In genomic region chr17:74954665-74955421, GRCh38 we compare ENCODE assay signal across 2 cellular contexts.
TF ChIP-seq lines count a peak whose summit lies in the region.

No MANE protein-coding gene starts in this region.

TF ChIP-seq in HEK293, 187 proteins besides CTCF, POLR2A, EP300 and RAD21:
- TF ChIP-seq SP7 (tag by site-specific recombination; IDR thresholded peaks at IDR 0.05) (no peak), ZNF112 (tag by site-specific recombination; IDR thresholded peaks at IDR 0.05) (no peak), ZNF623 (tag by site-specific recombination; IDR thresholded peaks at IDR 0.05) (peak; percentile 97), ZNF626 (tag by site-specific recombination; IDR thresholded peaks at IDR 0.05) (no peak)

TF ChIP-seq in GM12878, 131 proteins besides CTCF, POLR2A, EP300 and RAD21:
- TF ChIP-seq BHLHE40 (IDR thresholded peaks at IDR 0.05; ENCODE audit: borderline replicate concordance in 1 of 2, low read depth in 2 of 2, low read length in 1 of 2) (no peak), NR2C1 (IDR thresholded peaks at IDR 0.05) (no peak), SREBF2 (IDR thresholded peaks at IDR 0.05; ENCODE audit: low read length) (no peak), ZZZ3 (IDR thresholded peaks at IDR 0.05; ENCODE audit: control insufficient read depth, insufficient read length, low read depth) (no peak), STAT1 (conservative IDR thresholded peaks at IDR 0.05) (no peak), HSF1 (IDR thresholded peaks at IDR 0.05; ENCODE audit: low read depth, low read length) (no peak), SPI1 (IDR thresholded peaks at IDR 0.05; ENCODE audit: borderline replicate concordance, insufficient read depth, low read depth, low read length) (no peak), YY1 (IDR thresholded peaks at IDR 0.05; ENCODE audit: low read depth, low read length) (no peak), PAX8 (IDR thresholded peaks at IDR 0.05) (no peak), ETV6 (conservative IDR thresholded peaks at IDR 0.05 in 1 of 2, IDR thresholded peaks at IDR 0.05 in 1 of 2; ENCODE audit: borderline replicate concordance in 1 of 2, low read depth in 1 of 2) (no peak), ZNF24 (IDR thresholded peaks at IDR 0.05) (no peak), IKZF1 (conservative IDR thresholded peaks at IDR 0.05) (no peak), POLR2AphosphoS5 (IDR thresholded peaks at IDR 0.05; ENCODE audit: low read length) (no peak), ZNF592 (IDR thresholded peaks at IDR 0.05) (no peak), E2F4 (IDR thresholded peaks at IDR 0.05; ENCODE audit: low read depth, low read length) (no peak), BACH1 (IDR thresholded peaks at IDR 0.05; ENCODE audit: borderline replicate concordance) (no peak)
- TF ChIP-seq, protein P1, sequence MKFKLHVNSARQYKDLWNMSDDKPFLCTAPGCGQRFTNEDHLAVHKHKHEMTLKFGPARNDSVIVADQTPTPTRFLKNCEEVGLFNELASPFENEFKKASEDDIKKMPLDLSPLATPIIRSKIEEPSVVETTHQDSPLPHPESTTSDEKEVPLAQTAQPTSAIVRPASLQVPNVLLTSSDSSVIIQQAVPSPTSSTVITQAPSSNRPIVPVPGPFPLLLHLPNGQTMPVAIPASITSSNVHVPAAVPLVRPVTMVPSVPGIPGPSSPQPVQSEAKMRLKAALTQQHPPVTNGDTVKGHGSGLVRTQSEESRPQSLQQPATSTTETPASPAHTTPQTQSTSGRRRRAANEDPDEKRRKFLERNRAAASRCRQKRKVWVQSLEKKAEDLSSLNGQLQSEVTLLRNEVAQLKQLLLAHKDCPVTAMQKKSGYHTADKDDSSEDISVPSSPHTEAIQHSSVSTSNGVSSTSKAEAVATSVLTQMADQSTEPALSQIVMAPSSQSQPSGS (IDR thresholded peaks at IDR 0.05; ENCODE audit: low read length), result no peak
